11 cellular contexts compared by ENCODE assay signal in the genomic region with DNA sequence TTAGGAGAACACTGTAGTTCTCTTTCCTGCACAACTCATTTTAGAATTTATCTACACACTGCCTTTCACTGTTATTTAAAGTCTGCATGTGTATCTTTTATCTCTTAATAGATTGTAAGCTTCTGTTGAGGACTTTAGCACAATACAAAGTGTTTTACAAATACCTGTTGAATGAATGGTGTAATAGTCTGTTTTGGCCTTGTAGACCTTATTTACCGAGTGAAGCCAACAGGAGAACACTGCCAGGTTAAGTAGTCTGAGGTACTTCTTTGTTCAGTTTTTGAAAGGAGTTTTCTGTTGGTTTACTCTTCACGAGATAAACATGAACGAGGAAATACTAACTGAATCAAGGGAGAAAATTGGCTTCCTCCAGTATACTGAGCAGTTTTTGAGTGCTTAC. TPM values are rescaled to one million over a fixed set of nuclear protein-coding genes. Genes with fewer than 3 reads are reported as not detected.
DNase-seq lines count a peak whose midpoint lies in the region; ATAC-seq, FAIRE-seq and TF ChIP-seq lines count a peak whose summit lies in the region.
"Had no signal": no experiment of that assay in that cellular context is flagged by ENCODE, and none has a peak within 500 bp of the region (broad histone marks: within the 10 kb centered on the region; RNA-seq: fewer than 3 reads in every experiment).

No MANE protein-coding gene starts in this region.

- ATAC-seq in stimulated activated naive CD8-positive, alpha-beta T cell treated with anti-CD3 and anti-CD28 coated beads, Interleukin-15, Interleukin-2, amounts not matched to agents 100 U/mL and 50 U/mL, for 24 hours, result no peak
- ATAC-seq in GM18909 (IDR thresholded peaks at IDR 0.05; ENCODE audit: poor library complexity, unreplicated experiment), result no peak
- ATAC-seq: stimulated activated memory B cell treated with anti-CD40 and anti-IgM and Interleukin-4, amounts not matched to agents 10 μg/mL and 1 μg/mL and 100 μg/mL, for 72 hours had no signal

- WGBS in prostate gland, result 48% methylated on average over 3 of the region's 3 CpGs

- H3K36me3 ChIP-seq in prostate gland, result no peaks in the 10 kb centered on the region

- intact Hi-C loops in prostate gland (cut with DNase I), result no loop called here
- intact Hi-C loops in posterior cingulate gyrus (cut with DNase I), result loop anchor here (10.0 kb wide), 1 partner anchor 102 kb away; no protein-coding TSS in a partner anchor

- H3K27ac ChIP-seq in prostate gland, result peak overlapping the region; percentile 6 to 49

- no peak overlapping the region for H3K4me3 ChIP-seq in prostate gland

- H3K9me3 ChIP-seq in prostate gland, result no peaks in the 10 kb centered on the region

- DNase-seq in GM19239 (ENCODE audit: insufficient read length, low spot score) (no peak), NCI-H2196 (lab: John Stamatoyannopoulos, UW; ENCODE audit: unreplicated experiment) (peak; percentile 59), dermis blood vessel endothelial cell (peak; percentile 3), prostate gland (ENCODE audit: low spot score) (peak; percentile 14), foreskin melanocyte (no peak), posterior cingulate gyrus (no peak)
- DNase-seq in stimulated activated naive CD8-positive, alpha-beta T cell treated with anti-CD3 and anti-CD28 coated beads, Interleukin-15, Interleukin-2, amounts not matched to agents 100 U/mL and 50 U/mL, for 24 hours, result no peak
- DNase-seq: activated naive CD8-positive, alpha-beta T cell treated with anti-CD3 and anti-CD28 coated beads, Interleukin-2, amount 10 ng/mL, durations not matched to agents 7 days and 5 days; T1000 had no signal

- FAIRE-seq in GM19239 (lab: Jason Lieb, UNC), result peak; percentile 84

- H3K27me3 ChIP-seq in prostate gland (replicated peaks; ENCODE audit: insufficient read depth), result no peaks in the 10 kb centered on the region

- no peaks in the 10 kb centered on the region for H3K4me1 ChIP-seq in prostate gland (replicated peaks)

- no peak for TF ChIP-seq POLR2A in prostate gland (IDR thresholded peaks at IDR 0.05)

- TF ChIP-seq CTCF in prostate gland (IDR thresholded peaks at IDR 0.05), result no peak

RNA-seq across cellular contexts. Expression of gene SIK2, which starts 31.0 kb away (rescaled TPM):
- total RNA-seq in dermis blood vessel endothelial cell, result 12.8 and 13.2 TPM in 2 replicates
- 10 to 100 TPM; 13.0 to 18.7 TPM for total RNA-seq in prostate gland

Comparison
In these comparisons a context has a peak if more than half of its experiments do, and no peak if none do; other contexts are left out.
1. DNase-seq: peak in NCI-H2196 (single experiment), dermis blood vessel endothelial cell (single experiment) and prostate gland (single experiment); none in GM19239 (single experiment), foreskin melanocyte (single experiment), stimulated activated naive CD8-positive, alpha-beta T cell treated with anti-CD3 and anti-CD28 coated beads, Interleukin-15, Interleukin-2, amounts not matched to agents 100 U/mL and 50 U/mL, for 24 hours (single experiment) and posterior cingulate gyrus (0 of 10).